ENCODE assay signal across 21 cellular contexts in the genomic region with DNA sequence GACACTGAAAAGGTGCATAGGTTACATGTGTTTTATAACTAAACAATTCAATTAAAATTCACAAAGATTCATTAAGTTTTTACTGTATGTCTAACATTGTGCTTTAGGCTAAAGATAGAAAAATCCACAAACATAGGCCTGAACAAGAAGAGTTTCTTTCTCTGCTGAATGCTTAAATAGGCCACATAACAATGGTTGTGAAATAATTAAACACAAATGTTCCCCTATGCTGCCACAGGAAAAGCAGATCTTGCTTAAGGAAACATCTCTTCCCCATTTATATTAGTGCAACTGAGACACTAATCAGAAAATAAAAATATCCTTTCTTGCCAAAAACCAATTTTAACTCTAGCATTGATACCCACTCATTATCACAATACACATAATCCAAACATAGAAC.
"Had no signal": no experiment of that assay in that cellular context is flagged by ENCODE, and none has a peak within 500 bp of the region (broad histone marks: within the 10 kb centered on the region; RNA-seq: fewer than 3 reads in every experiment).

No MANE protein-coding gene starts in this region.

- H3K27me3 ChIP-seq: colonic mucosa, esophagus squamous epithelium, gastroesophageal sphincter, left lung, ovary, suprapubic skin, thyroid gland had no signal

- DNase-seq: colonic mucosa; dermis blood vessel endothelial cell; esophagus squamous epithelium; glutamatergic neuron; left lung; lower lobe of right lung; natural killer cell; nucleus accumbens; ovary; right cardiac atrium; stimulated activated CD4-positive, alpha-beta T cell treated with anti-CD3 and anti-CD28 coated beads, Interleukin-2, amount 100 ng/mL, for 48 hours; stimulated activated naive CD8-positive, alpha-beta T cell treated with anti-CD3 and anti-CD28 coated beads, Interleukin-15, Interleukin-2, amounts not matched to agents 100 U/mL and 50 U/mL, for 24 hours; thyroid gland had no signal

- H3K9me3 Mint-ChIP-seq: memory B cell, mesothelial cell of epicardium, neural crest cell, type B pancreatic cell had no signal

- H3K4me3 ChIP-seq: colonic mucosa, esophagus squamous epithelium, gastroesophageal sphincter, left lung, lower lobe of right lung, ovary, smooth muscle cell, suprapubic skin, thyroid gland had no signal

- H3K4me2 ChIP-seq: smooth muscle cell had no signal

- ATAC-seq: gastroesophageal sphincter, left lung, lower lobe of right lung, natural killer cell, right cardiac atrium had no signal

- H3K9me3 ChIP-seq: colonic mucosa, gastroesophageal sphincter, left lung, lower lobe of right lung, ovary, suprapubic skin, thyroid gland had no signal

- H3K27ac ChIP-seq: colonic mucosa, esophagus squamous epithelium, gastroesophageal sphincter, left lung, lower lobe of right lung, ovary, suprapubic skin, thyroid gland had no signal

- H3K36me3 Mint-ChIP-seq: memory B cell, mesothelial cell of epicardium, natural killer cell, type B pancreatic cell had no signal

- H3K4me3 Mint-ChIP-seq: memory B cell, mesothelial cell of epicardium, natural killer cell, neural crest cell, type B pancreatic cell had no signal

- H3K27ac Mint-ChIP-seq: memory B cell, mesothelial cell of epicardium, natural killer cell, progenitor cell of endocrine pancreas, type B pancreatic cell had no signal

- H3K4me1 Mint-ChIP-seq: memory B cell, natural killer cell, neural crest cell had no signal

- H3K36me3 ChIP-seq: colonic mucosa, esophagus squamous epithelium, gastroesophageal sphincter, left lung, lower lobe of right lung, ovary, suprapubic skin, thyroid gland had no signal

- H3K27me3 Mint-ChIP-seq: memory B cell, progenitor cell of endocrine pancreas, type B pancreatic cell had no signal

- H3K4me1 ChIP-seq: colonic mucosa, esophagus squamous epithelium, gastroesophageal sphincter, left lung, lower lobe of right lung, suprapubic skin, thyroid gland had no signal
